18 cellular contexts compared by ENCODE assay signal in the genomic region with DNA sequence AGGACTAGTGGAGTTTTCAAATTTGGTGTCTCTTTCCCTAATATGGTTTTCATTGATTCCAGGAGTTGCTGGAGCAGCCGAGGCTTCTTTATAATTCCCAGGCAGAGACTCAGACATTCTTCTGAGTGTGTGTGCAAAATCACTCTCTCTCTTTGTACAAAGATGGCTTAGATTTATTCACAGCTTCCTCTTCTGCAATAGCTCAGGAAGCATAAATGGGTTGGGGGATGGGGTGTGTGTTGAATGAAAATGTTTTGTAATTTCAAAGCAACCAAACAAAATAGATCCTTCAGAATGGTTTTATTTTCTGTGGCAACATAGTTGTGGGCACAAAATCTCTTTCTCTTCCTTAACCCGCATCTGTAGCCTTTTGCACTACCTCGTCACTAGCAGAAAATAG.
A peak's percentile ranks its signal among the peaks of the same experiment; 100 is the strongest.
DNase-seq lines count a peak whose midpoint lies in the region; ATAC-seq lines count a peak whose summit lies in the region.
"Had no signal": no experiment of that assay in that cellular context is flagged by ENCODE, and none has a peak within 500 bp of the region (broad histone marks: within the 10 kb centered on the region; RNA-seq: fewer than 3 reads in every experiment).

No MANE protein-coding gene starts in this region.

- no peak for ATAC-seq in GM19328 (IDR thresholded peaks at IDR 0.05; ENCODE audit: unreplicated experiment)
- ATAC-seq: GM12878; HCT116; natural killer cell treated with Interleukin-12 subunit alpha and Interleukin-12 subunit beta and Interleukin-15 and Interleukin-18, amount 100 ng/mL, for 72 hours; stimulated activated naive B cell treated with anti-CD40 and anti-IgM and Interleukin-4, amounts not matched to agents 10 μg/mL and 1 μg/mL and 100 μg/mL, for 72 hours had no signal

- peak overlapping the region; percentile 40 to 70 (median 49); a peak in 21 of 22 replicates for H3K4me2 ChIP-seq in BLaER1 treated with 17β-estradiol and CSF1 and Interleukin-3, amounts not matched to agents 10 nM and 100 nM

- no peaks in the 10 kb centered on the region for H3K36me3 ChIP-seq in BLaER1 treated with 17β-estradiol and CSF1 and Interleukin-3, amounts not matched to agents 10 nM and 100 nM
- H3K36me3 ChIP-seq in HUES64 (ENCODE audit: insufficient read depth, low read length) (no peaks in the 10 kb centered on the region), SK-N-MC (ENCODE audit: insufficient read depth, low read length) (no peaks in the 10 kb centered on the region)
- H3K36me3 ChIP-seq: breast epithelium, SJSA1 had no signal

- no peaks in the 10 kb centered on the region for H3K27me3 ChIP-seq in BLaER1 treated with 17β-estradiol and CSF1 and Interleukin-3, amounts not matched to agents 10 nM and 100 nM
- H3K27me3 ChIP-seq in HUES64 (ENCODE audit: insufficient read depth, low read length): no peaks in the 10 kb centered on the region
- H3K27me3 ChIP-seq: breast epithelium, SJSA1 had no signal

- H4K20me1 ChIP-seq in BLaER1 treated with 17β-estradiol and CSF1 and Interleukin-3, amounts not matched to agents 10 nM and 100 nM: no peaks in the 10 kb centered on the region

- DNase-seq in SK-N-MC (ENCODE audit: low read depth, low spot score): peak; percentile 66
- peak; percentile 5 to 13 for DNase-seq in lung microvascular endothelial cell (ENCODE audit: low read depth in 2 of 2)
- no peak for DNase-seq in mesenteric fat pad (ENCODE audit: low spot score)
- DNase-seq in posterior cingulate gyrus: no peak
- DNase-seq: activated CD4-positive, alpha-beta T cell treated with anti-CD3 and anti-CD28 coated beads, Interleukin-2, amount 50 U/mL, for 4 hours; activated effector memory CD4-positive, alpha-beta T cell treated with anti-CD3 and anti-CD28 coated beads, Interleukin-2, amount 50 U/mL, for 16 hours; DMS53; head of caudate nucleus; stimulated activated naive B cell treated with anti-CD40 and anti-IgM and Interleukin-4, amounts not matched to agents 10 μg/mL and 1 μg/mL and 100 μg/mL, for 72 hours had no signal

- intact Hi-C loops in posterior cingulate gyrus (cut with DNase I): no loop called here

- no peak overlapping the region for H3K4me3 ChIP-seq in BLaER1 treated with 17β-estradiol and CSF1 and Interleukin-3, amounts not matched to agents 10 nM and 100 nM
- H3K4me3 ChIP-seq in HUES64 (ENCODE audit: low read length): peak overlapping the region; percentile 9; the same call in 1 of the 2 replicates
- peak overlapping the region; percentile 70 for H3K4me3 ChIP-seq in SK-N-MC
- H3K4me3 ChIP-seq: breast epithelium, coronary artery, GM12878, SJSA1 had no signal

- H3K4me1 ChIP-seq in BLaER1 treated with 17β-estradiol and CSF1 and Interleukin-3, amounts not matched to agents 10 nM and 100 nM: peaks cover 7 to 17% (median 11%) of the 10 kb centered on the region in 10 experiments; a peak in 17 of 20 replicates
- peaks cover 41% of the 10 kb centered on the region for H3K4me1 ChIP-seq in HUES64 (ENCODE audit: insufficient read depth, low read length)
- H3K4me1 ChIP-seq: breast epithelium had no signal

- peak overlapping the region in 6 of 11 experiments; percentile 4 to 54 (median 22); a peak in 11 of 22 replicates for H3K27ac ChIP-seq in BLaER1 treated with 17β-estradiol and CSF1 and Interleukin-3, amounts not matched to agents 10 nM and 100 nM
- H3K27ac ChIP-seq in HUES64 (ENCODE audit: low read depth, low read length) (peak overlapping the region; percentile 67), SK-N-MC (peak overlapping the region; percentile 94)
- H3K27ac ChIP-seq: breast epithelium, coronary artery, SJSA1 had no signal

- 21% methylated on average over 3 of the region's 3 CpGs for WGBS in HUES64

- 0 out of 22 replicates have a peak, but pooled peaks cover 0 to 3% (median 0%) of the 10 kb centered on the region in 11 experiments for H3K9me3 ChIP-seq in BLaER1 treated with 17β-estradiol and CSF1 and Interleukin-3, amounts not matched to agents 10 nM and 100 nM (replicated peaks in 1 of 11)
- H3K9me3 ChIP-seq in HUES64 (ENCODE audit: insufficient read depth, low read depth, low read length): 0 out of 2 replicates have a peak, but pooled peaks cover 2% of the 10 kb centered on the region
- no peaks in the 10 kb centered on the region for H3K9me3 ChIP-seq in SK-N-MC (ENCODE audit: low read depth, low read length)
- H3K9me3 ChIP-seq: breast epithelium, SJSA1 had no signal

- H3K9ac ChIP-seq in BLaER1 treated with 17β-estradiol and CSF1 and Interleukin-3, amounts not matched to agents 10 nM and 100 nM: no peak overlapping the region
- H3K9ac ChIP-seq in HUES64 (ENCODE audit: low read depth, low read length): peak overlapping the region; percentile 15; the same call in 1 of the 2 replicates
- peak overlapping the region; percentile 52 for H3K9ac ChIP-seq in SK-N-MC (ENCODE audit: insufficient read length)

Comparison
In these comparisons a context has a peak if more than half of its experiments do, and no peak if none do; other contexts are left out.
1. H3K27ac ChIP-seq: peak in every context shown above with its lines; median percentile 94 in SK-N-MC; 67 in HUES64; 22 in BLaER1 treated with 17β-estradiol and CSF1 and Interleukin-3, amounts not matched to agents 10 nM and 100 nM.
2. H3K4me3 ChIP-seq: peak in HUES64 (single experiment) and SK-N-MC (single experiment); none in BLaER1 treated with 17β-estradiol and CSF1 and Interleukin-3, amounts not matched to agents 10 nM and 100 nM (0 of 10).
3. H3K9ac ChIP-seq: peak in HUES64 (single experiment) and SK-N-MC (single experiment); none in BLaER1 treated with 17β-estradiol and CSF1 and Interleukin-3, amounts not matched to agents 10 nM and 100 nM (0 of 11).
4. DNase-seq: peak in SK-N-MC (single experiment) and lung microvascular endothelial cell (2 of 2); none in mesenteric fat pad (single experiment) and posterior cingulate gyrus (0 of 10).